ENCODE assay signal across 33 cellular contexts in the genomic region with DNA sequence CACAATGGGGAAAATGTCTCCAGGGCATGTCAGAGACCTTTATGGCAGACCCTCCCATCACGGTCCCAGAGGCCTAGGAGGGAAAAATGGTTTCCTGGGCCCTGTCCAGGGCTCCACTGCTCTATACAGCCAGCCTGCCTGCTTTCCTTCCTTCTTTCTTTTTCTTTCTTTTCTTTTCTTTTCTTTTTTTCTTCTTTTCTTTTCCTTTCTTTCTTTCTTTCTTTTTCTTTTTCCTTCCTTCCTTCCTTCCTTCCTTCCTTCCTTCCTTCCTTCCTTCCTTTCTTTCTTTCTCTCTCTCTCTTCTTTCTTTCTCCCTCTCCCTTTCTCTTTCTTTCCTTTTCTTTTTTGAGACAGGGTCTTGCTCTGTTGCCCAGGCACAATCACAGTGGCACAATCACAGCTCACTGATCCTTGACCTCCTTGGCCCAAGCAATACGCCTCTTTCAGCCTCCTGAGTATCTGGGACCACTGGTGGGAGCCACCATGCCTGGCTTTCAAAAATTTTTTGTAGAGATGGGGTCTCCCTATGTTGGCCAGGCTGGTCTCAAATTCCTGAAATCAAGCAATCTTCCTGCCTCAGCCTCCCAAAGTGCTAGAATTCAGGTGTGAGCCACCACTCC.
"Had no signal": no experiment of that assay in that cellular context is flagged by ENCODE, and none has a peak within 500 bp of the region (broad histone marks: within the 10 kb centered on the region; RNA-seq: fewer than 3 reads in every experiment).

No MANE protein-coding gene starts in this region.

- ATAC-seq: activated CD8-positive, alpha-beta T cell treated with anti-CD3 and anti-CD28 coated beads for 36 hours; activated naive CD4-positive, alpha-beta T cell treated with anti-CD3 and anti-CD28 coated beads, Interleukin-2, amount 50 U/mL, for 72 hours; activated T-cell treated with anti-CD3 and anti-CD28 coated beads, Interleukin-2, amount 50 U/mL, for 4 hours; activated T-cell treated with anti-CD3 and anti-CD28 coated beads, Interleukin-2, amount 50 U/mL, for 72 hours; activated T-helper 17 cell treated with anti-CD3 and anti-CD28 coated beads, Interleukin-2, amount 50 U/mL, for 72 hours; body of pancreas had no signal

- FAIRE-seq: astrocyte had no signal

- H3K4me1 ChIP-seq: adrenal gland, body of pancreas, breast epithelium had no signal

- H3K27ac ChIP-seq: adrenal gland, body of pancreas, brain microvascular endothelial cell, breast epithelium, WERI-Rb-1 had no signal

- DNase-seq: activated B cell treated with CpG ODN at 0.5 μM for 24 hours; activated CD4-positive, alpha-beta memory T cell treated with anti-CD3 and anti-CD28 coated beads for 36 hours; activated CD4-positive, alpha-beta T cell treated with anti-CD3 and anti-CD28 coated beads for 4 hours; activated CD4-positive, alpha-beta T cell treated with anti-CD3 and anti-CD28 coated beads, Interleukin-2, amount 10 ng/mL, durations not matched to agents 24 days and 14 days; activated CD4-positive, alpha-beta T cell treated with anti-CD3 and anti-CD28 coated beads, Interleukin-2, amount 50 U/mL, for 1 hour; activated CD4-positive, alpha-beta T cell treated with anti-CD3 and anti-CD28 coated beads, Interleukin-2, amount 50 U/mL, for 4 hours; activated CD4-positive, CD25-positive, alpha-beta regulatory T cell treated with anti-CD3 and anti-CD28 coated beads, Interleukin-2, amount 50 U/mL, for 72 hours; activated CD8-positive, alpha-beta memory T cell treated with anti-CD3 and anti-CD28 coated beads, Interleukin-2, amount 50 U/mL, for 4 hours; activated CD8-positive, alpha-beta T cell treated with anti-CD3 and anti-CD28 coated beads for 36 hours; activated effector memory CD4-positive, alpha-beta T cell treated with anti-CD3 and anti-CD28 coated beads, Interleukin-2, amount 50 U/mL, for 16 hours; activated gamma-delta T cell treated with Interleukin-2 at 50 U/mL for 16 hours; activated naive CD4-positive, alpha-beta T cell; activated naive CD4-positive, alpha-beta T cell treated with anti-CD3 and anti-CD28 coated beads for 36 hours; activated naive CD4-positive, alpha-beta T cell treated with anti-CD3 and anti-CD28 coated beads, Interleukin-2, amount 50 U/mL, for 16 hours; activated naive CD8-positive, alpha-beta T cell treated with anti-CD3 and anti-CD28 coated beads for 36 hours; activated T-cell treated with anti-CD3 and anti-CD28 coated beads for 4 hours; activated T-cell treated with anti-CD3 and anti-CD28 coated beads, Interleukin-2, amount 50 U/mL, for 1 hour; activated T-cell treated with anti-CD3 and anti-CD28 coated beads, Interleukin-2, amount 50 U/mL, for 4 hours; activated T-cell treated with anti-CD3 and anti-CD28 coated beads, Interleukin-2, amount 50 U/mL, for 72 hours; adrenal gland; amniotic stem cell; aorta; body of pancreas; brain microvascular endothelial cell; central memory CD4-positive, alpha-beta T cell; T-helper 1 cell; T-helper 2 cell; T-helper 9 cell; WERI-Rb-1 had no signal

- H3K27me3 ChIP-seq: adrenal gland, body of pancreas, brain microvascular endothelial cell, breast epithelium had no signal

- H3K9me3 ChIP-seq: adrenal gland, body of pancreas, breast epithelium had no signal

- H3K4me3 ChIP-seq: adrenal gland, body of pancreas, breast epithelium had no signal

- H3K36me3 ChIP-seq: adrenal gland, brain microvascular endothelial cell, breast epithelium had no signal
